ENCODE assay signal across 24 cellular contexts in genomic region chr2:220154243-220154642, GRCh38.
DNase-seq lines count a peak whose midpoint lies in the region; ATAC-seq and TF ChIP-seq lines count a peak whose summit lies in the region.
"Had no signal": no experiment of that assay in that cellular context is flagged by ENCODE, and none has a peak within 500 bp of the region (broad histone marks: within the 10 kb centered on the region; RNA-seq: fewer than 3 reads in every experiment).

No MANE protein-coding gene starts in this region.

- H3K14ac ChIP-seq in H9 (ENCODE audit: insufficient read depth, low read length) = no peak overlapping the region

- H3K79me2 ChIP-seq in H9 (ENCODE audit: insufficient read depth, low read length) (no peaks in the 10 kb centered on the region), mesendoderm (ENCODE audit: control insufficient read depth, insufficient read depth, low read length) (no peaks in the 10 kb centered on the region)

- H3K4me3 ChIP-seq in A673 (ENCODE audit: low read depth, low read length, poor library complexity, severe bottlenecking) (no peak overlapping the region), mesendoderm (ENCODE audit: low read length) (no peak overlapping the region)
- H3K4me3 ChIP-seq: body of pancreas, left ventricle myocardium inferior, skin epidermis, vagina had no signal

- no peak overlapping the region for H2AFZ ChIP-seq in H9 (ENCODE audit: low read length)

- no peak overlapping the region for H3T11ph ChIP-seq in H9 (ENCODE audit: low read length)

- no peaks in the 10 kb centered on the region for H3K23me2 ChIP-seq in H9 (ENCODE audit: insufficient read length, low read depth, low read length, poor library complexity, severe bottlenecking)

- no peak overlapping the region for H3K9ac ChIP-seq in H9 (ENCODE audit: extremely low read depth, insufficient read length, low read length)
- H3K9ac ChIP-seq in mesendoderm (ENCODE audit: low read length) = no peak overlapping the region

- H3K23ac ChIP-seq in H9 (ENCODE audit: insufficient read length, low read depth, low read length) (no peak overlapping the region), mesendoderm (ENCODE audit: low read length) (no peak overlapping the region)

- H3K36me3 Mint-ChIP-seq in H9 (ENCODE audit: insufficient read depth in 1 of 3, low read depth in 3 of 3) = no peaks in the 10 kb centered on the region
- H3K36me3 Mint-ChIP-seq: activated naive CD4-positive, alpha-beta T cell treated with anti-CD3 and anti-CD28 coated beads, Interleukin-2, amount 50 U/mL, for 72 hours; WTC11 had no signal

- H3K4me1 Mint-ChIP-seq in H9 = peaks cover 7 to 9% of the 10 kb centered on the region in 2 experiments; a peak in 3 of 4 replicates
- H3K4me1 Mint-ChIP-seq: activated CD4-positive, alpha-beta memory T cell treated with anti-CD3 and anti-CD28 coated beads, Interleukin-2, amount 10 ng/mL, durations not matched to agents 7 days and 5 days had no signal

- H2BK20ac ChIP-seq in H9 (ENCODE audit: low read depth, low read length, poor library complexity, severe bottlenecking) = no peak overlapping the region

- POLR2A ChIA-PET in A673 (lab: Charles Lee; ENCODE audit: low non-redundant PET) = no interaction called here

- H3K27ac ChIP-seq in A673 (ENCODE audit: low read depth, low read length, poor library complexity, severe bottlenecking) (no peak overlapping the region), H9 (ENCODE audit: insufficient read length, low read depth, low read length) (no peak overlapping the region), VCaP (no peak overlapping the region), mesendoderm (ENCODE audit: low read depth, low read length) (no peak overlapping the region)
- H3K27ac ChIP-seq: body of pancreas, epithelial cell of prostate, left ventricle myocardium inferior, RWPE1, skin epidermis, vagina had no signal

- H2BK12ac ChIP-seq in H9 (ENCODE audit: insufficient read length, low read depth, low read length) = no peak overlapping the region

- no peak overlapping the region for H3K4me2 ChIP-seq in H9 (ENCODE audit: insufficient read depth, insufficient read length, low read length)
- H3K4me2 ChIP-seq in mesendoderm (ENCODE audit: low read length) = no peak overlapping the region

- H4K20me1 ChIP-seq in H9 (ENCODE audit: control insufficient read depth, insufficient read depth, insufficient read length) = no peaks in the 10 kb centered on the region

- no peak overlapping the region for H3K4me3 Mint-ChIP-seq in H9
- H3K4me3 Mint-ChIP-seq: activated CD4-positive, alpha-beta memory T cell treated with anti-CD3 and anti-CD28 coated beads, Interleukin-2, amount 10 ng/mL, durations not matched to agents 7 days and 5 days; activated T-cell treated with anti-CD3 and anti-CD28 coated beads, Interleukin-2, amount 50 U/mL, for 4 hours; T-helper 1 cell treated with Interleukin-12 subunit alpha and Interleukin-12 subunit beta and Interleukin-4 antibody, amounts not matched to agents 30 μg/mL and 1 μg/mL, for 36 hours; WTC11 had no signal

- peak; percentile 61 for TF ChIP-seq CTCF in A673 (conservative IDR thresholded peaks at IDR 0.05; ENCODE audit: low read depth, low read length)
- peak; percentile 63 for TF ChIP-seq CTCF in H9 (conservative IDR thresholded peaks at IDR 0.05)
- peak; percentile 41 for TF ChIP-seq CTCF in VCaP (conservative IDR thresholded peaks at IDR 0.05)

- no peaks in the 10 kb centered on the region for H3K9me3 ChIP-seq in A673 (ENCODE audit: low read depth, low read length, poor library complexity, severe bottlenecking)
- no peaks in the 10 kb centered on the region for H3K9me3 ChIP-seq in H9 (ENCODE audit: control insufficient read depth, low read depth, low read length)
- H3K9me3 ChIP-seq: body of pancreas, left ventricle myocardium inferior, vagina had no signal

- DNase-seq in A673 (ENCODE audit: low spot score) (peak; percentile 9), H9 (no peak), left colon (no peak), NCI-H1092 treated with DMSO at 0.1 percent for 48 hours (lab: John Stamatoyannopoulos, UW) (no peak), dermis blood vessel endothelial cell (no peak), mesendoderm (no peak), GF-D8 (lab: John Stamatoyannopoulos, UW) (no peak)
- DNase-seq: activated CD4-positive, alpha-beta memory T cell treated with anti-CD3 and anti-CD28 coated beads, Interleukin-2, amount 10 ng/mL, durations not matched to agents 7 days and 5 days; activated T-cell treated with anti-CD3 and anti-CD28 coated beads, Interleukin-2, amount 50 U/mL, for 4 hours; body of pancreas; Calu3; left ventricle myocardium inferior; NCI-H1436; NK-92 treated with Interleukin-12 subunit alpha and Interleukin-12 subunit beta, amount 100 ng/mL, for 24 hours; posterior cingulate gyrus; stimulated activated CD8-positive, alpha-beta memory T cell treated with anti-CD3 and anti-CD28 coated beads, Interleukin-4, amount 100 ng/mL, for 48 hours had no signal

- WGBS in H9 (ENCODE audit: extremely low coverage, insufficient read length, low lambda C conversion rate) = no CpG with 5 or more reads among the region's 2 CpGs
- no CpG with 5 or more reads among the region's 2 CpGs for WGBS in mesendoderm (ENCODE audit: extremely low coverage, insufficient coverage, low lambda C conversion rate)

- no peaks in the 10 kb centered on the region for H3K36me3 ChIP-seq in A673 (ENCODE audit: insufficient read depth, low read length, poor library complexity, severe bottlenecking)
- H3K36me3 ChIP-seq in mesendoderm (ENCODE audit: control insufficient read depth, insufficient read depth, low read length) = no peaks in the 10 kb centered on the region
- H3K36me3 ChIP-seq: left ventricle myocardium inferior, vagina had no signal

- no peak overlapping the region for H2BK120ac ChIP-seq in H9 (ENCODE audit: low read depth, low read length, poor library complexity, severe bottlenecking)
- H2BK120ac ChIP-seq in mesendoderm (ENCODE audit: low read depth, low read length) = no peak overlapping the region

- H3K18ac ChIP-seq in H9 (ENCODE audit: insufficient read length, low read depth, low read length) (no peak overlapping the region), mesendoderm (ENCODE audit: low read length) (no peak overlapping the region)

- H4K5ac ChIP-seq in H9 (ENCODE audit: insufficient read length, low read depth, low read length) (no peak overlapping the region), mesendoderm (ENCODE audit: low read length) (no peak overlapping the region)

- ATAC-seq in left colon = peak; percentile 33
- ATAC-seq: activated naive CD4-positive, alpha-beta T cell treated with anti-CD3 and anti-CD28 coated beads, Interleukin-2, amount 50 U/mL, for 72 hours; activated T-cell treated with anti-CD3 and anti-CD28 coated beads, Interleukin-2, amount 50 U/mL, for 4 hours; body of pancreas; WTC11 had no signal

- H2AK5ac ChIP-seq in H9 (ENCODE audit: insufficient read length, low read length) (no peak overlapping the region), mesendoderm (ENCODE audit: low read length) (no peak overlapping the region)

- H3K9me3 Mint-ChIP-seq in H9 = no peaks in the 10 kb centered on the region
- H3K9me3 Mint-ChIP-seq: activated CD4-positive, alpha-beta memory T cell treated with anti-CD3 and anti-CD28 coated beads, Interleukin-2, amount 10 ng/mL, durations not matched to agents 7 days and 5 days; activated T-cell treated with anti-CD3 and anti-CD28 coated beads, Interleukin-2, amount 50 U/mL, for 4 hours; T-helper 1 cell treated with Interleukin-12 subunit alpha and Interleukin-12 subunit beta and Interleukin-4 antibody, amounts not matched to agents 30 μg/mL and 1 μg/mL, for 36 hours; WTC11 had no signal

- no peaks in the 10 kb centered on the region for H3K27me3 Mint-ChIP-seq in H9 (ENCODE audit: low read depth)
- H3K27me3 Mint-ChIP-seq: activated CD4-positive, alpha-beta memory T cell treated with anti-CD3 and anti-CD28 coated beads, Interleukin-2, amount 10 ng/mL, durations not matched to agents 7 days and 5 days had no signal

- H3K79me1 ChIP-seq in H9 (ENCODE audit: insufficient read depth, low read depth, low read length, poor library complexity, severe bottlenecking) (no peaks in the 10 kb centered on the region), mesendoderm (ENCODE audit: low read length) (no peaks in the 10 kb centered on the region)

- no peak overlapping the region for H3K4ac ChIP-seq in H9 (ENCODE audit: low read depth, low read length)
- H3K4ac ChIP-seq in mesendoderm (ENCODE audit: low read depth, low read length) = no peak overlapping the region

- CTCF ChIA-PET in A673 (lab: Charles Lee) = interaction anchor here (1.0 kb wide), 1 partner anchor 16 kb away, joined by 4 read pairs; no protein-coding TSS in a partner anchor

- H3K56ac ChIP-seq in H9 (ENCODE audit: insufficient read length, low read depth, low read length) (no peak overlapping the region), mesendoderm (ENCODE audit: low read length) (no peak overlapping the region)

- H3K27me3 ChIP-seq in A673 (replicated peaks; ENCODE audit: insufficient read depth, low read depth, low read length, poor library complexity) (no peaks in the 10 kb centered on the region), H9 (ENCODE audit: insufficient read depth, low read length) (no peaks in the 10 kb centered on the region), mesendoderm (ENCODE audit: insufficient read depth, low read length, poor library complexity) (no peaks in the 10 kb centered on the region)
- H3K27me3 ChIP-seq: body of pancreas, vagina had no signal

- H4K8ac ChIP-seq in H9 (replicated peaks; ENCODE audit: insufficient read length, low read depth, low read length) = no peak overlapping the region
- no peak overlapping the region for H4K8ac ChIP-seq in mesendoderm (ENCODE audit: low read depth, low read length)

- no peak overlapping the region for H3K27ac Mint-ChIP-seq in H9
- H3K27ac Mint-ChIP-seq: activated CD4-positive, alpha-beta memory T cell treated with anti-CD3 and anti-CD28 coated beads, Interleukin-2, amount 10 ng/mL, durations not matched to agents 7 days and 5 days; activated naive CD4-positive, alpha-beta T cell treated with anti-CD3 and anti-CD28 coated beads, Interleukin-2, amount 50 U/mL, for 72 hours; T-helper 1 cell treated with Interleukin-12 subunit alpha and Interleukin-12 subunit beta and Interleukin-4 antibody, amounts not matched to agents 30 μg/mL and 1 μg/mL, for 36 hours; WTC11 had no signal

- H3K4me1 ChIP-seq in A673 (ENCODE audit: insufficient read depth, low read length, poor library complexity, severe bottlenecking) (peaks cover 12% of the 10 kb centered on the region), H9 (ENCODE audit: insufficient read depth, low read length) (no peaks in the 10 kb centered on the region), mesendoderm (ENCODE audit: control insufficient read depth, low read depth, low read length) (no peaks in the 10 kb centered on the region)
- H3K4me1 ChIP-seq: body of pancreas, left ventricle myocardium inferior had no signal

- no peak overlapping the region for H2BK5ac ChIP-seq in H9 (ENCODE audit: insufficient read length, low read length)
- H2BK5ac ChIP-seq in mesendoderm (ENCODE audit: low read length) = no peak overlapping the region

- BruUV-seq in A673 (replicated peaks; lab: Mats Ljungman, UMichigan) = no TSS peak

- H2BK15ac ChIP-seq in H9 (ENCODE audit: low read depth, low read length) = no peak overlapping the region
- H2BK15ac ChIP-seq in mesendoderm (replicated peaks; ENCODE audit: low read depth) = no peak overlapping the region

- H4K91ac ChIP-seq in H9 (ENCODE audit: insufficient read length, low read depth, low read length) = no peak overlapping the region

- intact Hi-C loops in A673 (cut with micrococcal nuclease; ENCODE audit: unreplicated experiment) (no loop called here), left colon (cut with DNase I, micrococcal nuclease) (no loop called here)
